8 cellular contexts compared by ENCODE assay signal in genomic region chr7:75442101-75442464, GRCh38. TPM values are rescaled to one million over a fixed set of nuclear protein-coding genes. Genes with fewer than 3 reads are reported as not detected.
DNase-seq lines count a peak whose midpoint lies in the region; ATAC-seq, FAIRE-seq and TF ChIP-seq lines count a peak whose summit lies in the region.
"Not testable (repeated sequence)": the region's sequence is repeated elsewhere in the genome, so short reads cannot be mapped to it uniquely, and the experiment has no call there.
"Had no signal": no experiment of that assay in that cellular context is flagged by ENCODE, and none has a peak within 500 bp of the region (broad histone marks: within the 10 kb centered on the region; RNA-seq: fewer than 3 reads in every experiment).

No MANE protein-coding gene starts in this region.

- not testable (repeated sequence) for H3K27me3 ChIP-seq in Karpas-422 (ENCODE audit: low read length); iPS-20b (ENCODE audit: insufficient read depth, low read length); pancreas

- not testable (repeated sequence) for H3K9me2 ChIP-seq in Karpas-422 (replicated peaks; ENCODE audit: insufficient read depth, low read length)

- peaks cover 44% of the 10 kb centered on the region for H3K36me3 Mint-ChIP-seq in activated T-cell treated with anti-CD3 and anti-CD28 coated beads, Interleukin-2, amount 50 U/mL, for 24 hours (ENCODE audit: low read depth)
- peaks cover 42% of the 10 kb centered on the region for H3K36me3 Mint-ChIP-seq in effector memory CD8-positive, alpha-beta T cell (ENCODE audit: insufficient read depth)

- H3K27ac Mint-ChIP-seq in activated T-cell treated with anti-CD3 and anti-CD28 coated beads, Interleukin-2, amount 50 U/mL, for 24 hours = peak overlapping the region; percentile 91
- peak overlapping the region; percentile 68 to 92 for H3K27ac Mint-ChIP-seq in effector memory CD8-positive, alpha-beta T cell

- not testable (repeated sequence) for H3K79me2 ChIP-seq in Karpas-422 (ENCODE audit: low read length)

- 0% methylated on average over 3 to 20 of the region's 37 CpGs for WGBS in pancreas, 2 donors

- H3K27me3 Mint-ChIP-seq in activated T-cell treated with anti-CD3 and anti-CD28 coated beads, Interleukin-2, amount 50 U/mL, for 24 hours; effector memory CD8-positive, alpha-beta T cell: not testable (repeated sequence)

- H3K4me3 Mint-ChIP-seq in activated T-cell treated with anti-CD3 and anti-CD28 coated beads, Interleukin-2, amount 50 U/mL, for 24 hours = peak overlapping the region; percentile 86
- peak overlapping the region; percentile 81 to 82 for H3K4me3 Mint-ChIP-seq in effector memory CD8-positive, alpha-beta T cell

- H4K20me1 ChIP-seq in Karpas-422 (ENCODE audit: insufficient read depth, low read depth, low read length) = not testable (repeated sequence)

- not testable (repeated sequence) for TF ChIP-seq CTCF in pancreas (IDR thresholded peaks at IDR 0.05)

- ATAC-seq in GM18870 (IDR thresholded peaks at IDR 0.05; ENCODE audit: unreplicated experiment) (peak; percentile 36), HG02678 (IDR thresholded peaks at IDR 0.05; ENCODE audit: unreplicated experiment) (peak; percentile 36), pancreas (peak; percentile 46 to 71 (median 62))
- ATAC-seq in effector memory CD8-positive, alpha-beta T cell (replicated peaks) = peak; percentile 37

- H3K4me2 ChIP-seq in Karpas-422 (ENCODE audit: low read depth, low read length, poor library complexity, severe bottlenecking) = not testable (repeated sequence)

- DNase-seq in Karpas-422; activated T-cell treated with anti-CD3 and anti-CD28 coated beads, Interleukin-2, amount 50 U/mL, for 24 hours; effector memory CD8-positive, alpha-beta T cell; pancreas: not testable (repeated sequence)

- H2AFZ ChIP-seq in Karpas-422 (ENCODE audit: low read length) = not testable (repeated sequence)

- not testable (repeated sequence) for H3K4me3 ChIP-seq in Karpas-422 (ENCODE audit: low read length)
- H3K4me3 ChIP-seq in iPS-20b (ENCODE audit: low read length) = peak overlapping the region; percentile 54; the same call in 1 of the 2 replicates
- H3K4me3 ChIP-seq in pancreas = peak overlapping the region in 3 of 4 donors; percentile 34 to 50 (median 49)

- H3K4me1 ChIP-seq in Karpas-422 (ENCODE audit: low read length); iPS-20b (ENCODE audit: insufficient read depth, low read length); pancreas: not testable (repeated sequence)

- not testable (repeated sequence) for FAIRE-seq in pancreas (lab: Jason Lieb, UNC)

- H3K36me3 ChIP-seq in Karpas-422 (ENCODE audit: insufficient read depth, low read length) (peaks cover 21% of the 10 kb centered on the region), iPS-20b (ENCODE audit: insufficient read depth, low read depth, low read length) (peaks cover 35% of the 10 kb centered on the region), pancreas (peaks cover 0 to 22% (median 0%) of the 10 kb centered on the region in 3 donors)

- not testable (repeated sequence) for H3K27ac ChIP-seq in Karpas-422 (ENCODE audit: low read length); iPS-20b (ENCODE audit: low read length)
- peak overlapping the region; percentile 72 to 79 (median 74) for H3K27ac ChIP-seq in pancreas

- intact Hi-C loops in pancreas (cut with DNase I) = not testable (repeated sequence)

- H3K9me3 Mint-ChIP-seq in activated T-cell treated with anti-CD3 and anti-CD28 coated beads, Interleukin-2, amount 50 U/mL, for 24 hours; effector memory CD8-positive, alpha-beta T cell: not testable (repeated sequence)

- H3K9me3 ChIP-seq in Karpas-422 (ENCODE audit: low read length); iPS-20b (ENCODE audit: insufficient read depth, low read depth, low read length); pancreas: not testable (repeated sequence)

- peak overlapping the region; percentile 39; the same call in 1 of the 2 replicates for H3K9ac ChIP-seq in Karpas-422 (ENCODE audit: low read length)
- H3K9ac ChIP-seq in iPS-20b (ENCODE audit: low read depth, low read length) = not testable (repeated sequence)

- H3K4me1 Mint-ChIP-seq in activated T-cell treated with anti-CD3 and anti-CD28 coated beads, Interleukin-2, amount 50 U/mL, for 24 hours (ENCODE audit: low read depth) = peaks cover 25% of the 10 kb centered on the region
- H3K4me1 Mint-ChIP-seq in effector memory CD8-positive, alpha-beta T cell (ENCODE audit: low read depth in 2 of 2) = not testable (repeated sequence)

RNA-seq across cellular contexts. Expression of gene POM121C, which starts 44.0 kb away (rescaled TPM):
- total RNA-seq in Karpas-422 (2014; rRNA removed; shearing (Covaris generic); ENCODE audit: low replicate concordance) = 28.0 and 46.1 TPM in 2 replicates
- total RNA-seq in pancreas = 10 to 100 TPM; 14.6 to 25.8 (median 18.7) TPM
- polyA plus RNA-seq in pancreas = 10 to 100 TPM; 12.3 to 16.9 TPM

RNA-seq across cellular contexts. Expression of gene TRIM73, which starts 46.7 kb away (rescaled TPM):
- 0.22 and 2.2 TPM in 2 replicates for total RNA-seq in Karpas-422 (2014; rRNA removed; shearing (Covaris generic); ENCODE audit: low replicate concordance)
- 10 to 100 TPM in 1 of 6 donors, 1 to 10 TPM in 4, under 1 TPM in 1; 0.76 to 11.0 (median 3.3) TPM for total RNA-seq in pancreas
- 1 to 10 TPM; 4.7 to 6.8 TPM for polyA plus RNA-seq in pancreas

RNA-seq across cellular contexts. Expression of gene SPDYE5, which starts 50.0 kb away (rescaled TPM):
- not detected in 2 replicates for total RNA-seq in Karpas-422 (2014; rRNA removed; shearing (Covaris generic); ENCODE audit: low replicate concordance)
- total RNA-seq in pancreas = not detected
- polyA plus RNA-seq in pancreas = under 1 TPM in 1 of 2 donors, not detected in 1; 0.09 TPM
- polyA plus RNA-seq: small intestine had no signal
